Comparison of ENCODE assay signal across 23 cellular contexts in genomic region chr5:111167551-111167950, GRCh38.
"Had no signal": no experiment of that assay in that cellular context is flagged by ENCODE, and none has a peak within 500 bp of the region (broad histone marks: within the 10 kb centered on the region; RNA-seq: fewer than 3 reads in every experiment).

No MANE protein-coding gene starts in this region.

- H3K27ac ChIP-seq: colonic mucosa, coronary artery, dorsolateral prefrontal cortex, epithelial cell of prostate, esophagus muscularis mucosa, esophagus squamous epithelium, foreskin keratinocyte, gastrocnemius medialis, gastroesophageal sphincter had no signal

- H3K27me3 ChIP-seq: colonic mucosa, dorsolateral prefrontal cortex, esophagus muscularis mucosa, esophagus squamous epithelium, gastrocnemius medialis, gastroesophageal sphincter had no signal

- H3K4me3 ChIP-seq: colonic mucosa, coronary artery, dorsolateral prefrontal cortex, esophagus muscularis mucosa, esophagus squamous epithelium, gastrocnemius medialis, gastroesophageal sphincter, heart left ventricle, heart right ventricle had no signal

- H3K9me3 ChIP-seq: colonic mucosa, esophagus muscularis mucosa, esophagus squamous epithelium, gastrocnemius medialis, gastroesophageal sphincter had no signal

- DNase-seq: colonic mucosa; cortex of kidney; dermis blood vessel endothelial cell; dorsolateral prefrontal cortex; effector CD4-positive, alpha-beta T cell; effector CD8-positive, alpha-beta T cell; effector memory CD4-positive, alpha-beta T cell; effector memory CD8-positive, alpha-beta T cell; endodermal cell; erythroblast; esophagus squamous epithelium; foreskin fibroblast; foreskin keratinocyte; foreskin melanocyte; gastrocnemius medialis; glutamatergic neuron; head of caudate nucleus; heart left ventricle; heart right ventricle had no signal

- H3K36me3 ChIP-seq: colonic mucosa, esophagus muscularis mucosa, esophagus squamous epithelium, gastrocnemius medialis, gastroesophageal sphincter, heart left ventricle, heart right ventricle had no signal

- H3K4me1 ChIP-seq: colonic mucosa, esophagus muscularis mucosa, esophagus squamous epithelium, foreskin keratinocyte, gastrocnemius medialis, gastroesophageal sphincter had no signal
